In the genomic region with DNA sequence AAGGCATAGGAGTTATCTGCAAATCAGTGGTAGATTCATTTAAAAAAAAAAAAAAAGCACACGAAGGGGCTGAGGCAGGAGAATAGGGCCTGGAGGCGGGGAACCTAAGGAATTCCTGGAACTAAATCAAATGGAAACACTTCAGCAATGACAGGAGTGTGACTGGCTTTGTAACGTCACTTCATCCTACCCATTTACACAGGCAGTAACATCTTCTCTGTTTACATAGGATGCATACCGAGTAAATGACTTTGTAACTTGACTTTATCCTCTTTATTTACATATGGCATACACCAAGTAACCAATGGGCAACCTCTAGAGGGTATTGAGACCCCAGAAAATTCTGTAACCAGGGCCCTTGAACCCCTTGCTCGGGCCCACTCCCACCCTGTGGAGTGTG, we compare ENCODE assay signal across 31 cellular contexts. TPM values are rescaled to one million over a fixed set of nuclear protein-coding genes. Genes with fewer than 3 reads are reported as not detected.
"Had no signal": no experiment of that assay in that cellular context is flagged by ENCODE, and none has a peak within 500 bp of the region (broad histone marks: within the 10 kb centered on the region; RNA-seq: fewer than 3 reads in every experiment).

No MANE protein-coding gene starts in this region.

- ATAC-seq: mucosa of descending colon; natural killer cell treated with Interleukin-12 subunit alpha and Interleukin-12 subunit beta and Interleukin-15 and Interleukin-18, amount 100 ng/mL, for 72 hours; T-cell had no signal

- H3K4me1 Mint-ChIP-seq: endodermal cell had no signal

- H3K27ac ChIP-seq: ascending aorta, epithelial cell of prostate, esophagus squamous epithelium, left ventricle myocardium inferior, vagina, VCaP had no signal

- H3K36me3 Mint-ChIP-seq: activated naive CD8-positive, alpha-beta T cell; brain; natural killer cell treated with Interleukin-12 subunit alpha and Interleukin-12 subunit beta and Interleukin-15 and Interleukin-18, amount 100 ng/mL, for 72 hours; T-cell; type B pancreatic cell had no signal

- H3K4me3 Mint-ChIP-seq: activated naive CD8-positive, alpha-beta T cell; brain; endodermal cell; natural killer cell treated with Interleukin-12 subunit alpha and Interleukin-12 subunit beta and Interleukin-15 and Interleukin-18, amount 100 ng/mL, for 72 hours; stimulated activated naive CD8-positive, alpha-beta T cell treated with anti-CD3 and anti-CD28 coated beads, Interleukin-15, Interleukin-2, amounts not matched to agents 100 ng/mL and 50 ng/mL, for 24 hours; T-cell; type B pancreatic cell had no signal

- H3K9me3 ChIP-seq: ascending aorta, esophagus squamous epithelium, left ventricle myocardium inferior, mucosa of descending colon, vagina had no signal

- H3K27me3 ChIP-seq: ascending aorta, vagina had no signal

- H3K4me3 ChIP-seq: ascending aorta, esophagus squamous epithelium, left ventricle myocardium inferior, lung, mucosa of descending colon, spleen, vagina had no signal

- H3K36me3 ChIP-seq: ascending aorta, esophagus squamous epithelium, left ventricle myocardium inferior, spleen, vagina had no signal

- DNase-seq: activated CD4-positive, alpha-beta T cell treated with anti-CD3 and anti-CD28 coated beads for 48 hours; activated CD4-positive, alpha-beta T cell treated with anti-CD3 and anti-CD28 coated beads, Interleukin-2, amount 50 U/mL, for 48 hours; activated CD8-positive, alpha-beta memory T cell treated with anti-CD3 and anti-CD28 coated beads for 24 hours; activated effector memory CD4-positive, alpha-beta T cell treated with Interleukin-2 at 50 U/mL for 16 hours; activated naive CD4-positive, alpha-beta T cell treated with Interleukin-2 at 50 U/mL for 16 hours; cortex of kidney; endodermal cell; esophagus squamous epithelium; foreskin melanocyte; left ventricle myocardium inferior; mucosa of descending colon; right cardiac atrium; spleen; stimulated activated CD4-positive, alpha-beta T cell treated with anti-CD3 and anti-CD28 coated beads, Interleukin-4, amount 100 ng/mL, for 1 hour; substantia nigra; T-cell had no signal

- H3K4me1 ChIP-seq: ascending aorta, esophagus squamous epithelium, spleen, vagina had no signal

- H3K9me3 Mint-ChIP-seq: endodermal cell; natural killer cell treated with Interleukin-12 subunit alpha and Interleukin-12 subunit beta and Interleukin-15 and Interleukin-18, amount 100 ng/mL, for 72 hours; stimulated activated naive CD8-positive, alpha-beta T cell treated with anti-CD3 and anti-CD28 coated beads, Interleukin-15, Interleukin-2, amounts not matched to agents 100 ng/mL and 50 ng/mL, for 24 hours; T-cell had no signal

- H3K27ac Mint-ChIP-seq: activated naive CD8-positive, alpha-beta T cell; brain; endodermal cell; natural killer cell treated with Interleukin-12 subunit alpha and Interleukin-12 subunit beta and Interleukin-15 and Interleukin-18, amount 100 ng/mL, for 72 hours; stimulated activated naive CD8-positive, alpha-beta T cell treated with anti-CD3 and anti-CD28 coated beads, Interleukin-15, Interleukin-2, amounts not matched to agents 100 ng/mL and 50 ng/mL, for 24 hours; type B pancreatic cell had no signal

RNA-seq across cellular contexts. Expression of gene IYD, which starts 56.4 kb away (rescaled TPM):
- total RNA-seq: cardiac septum; chondrocyte; endodermal cell; esophagus squamous epithelium; left ventricle myocardium inferior; mesenteric fat pad; myocyte; natural killer cell treated with Interleukin-12 subunit alpha and Interleukin-12 subunit beta and Interleukin-15 and Interleukin-18, amount 100 ng/mL, for 72 hours; osteoblast; right cardiac atrium; spleen; T-cell; vagina had no signal
- polyA plus RNA-seq: right cardiac atrium, spleen had no signal
